ENCODE assay signal across 9 cellular contexts in the genomic region with DNA sequence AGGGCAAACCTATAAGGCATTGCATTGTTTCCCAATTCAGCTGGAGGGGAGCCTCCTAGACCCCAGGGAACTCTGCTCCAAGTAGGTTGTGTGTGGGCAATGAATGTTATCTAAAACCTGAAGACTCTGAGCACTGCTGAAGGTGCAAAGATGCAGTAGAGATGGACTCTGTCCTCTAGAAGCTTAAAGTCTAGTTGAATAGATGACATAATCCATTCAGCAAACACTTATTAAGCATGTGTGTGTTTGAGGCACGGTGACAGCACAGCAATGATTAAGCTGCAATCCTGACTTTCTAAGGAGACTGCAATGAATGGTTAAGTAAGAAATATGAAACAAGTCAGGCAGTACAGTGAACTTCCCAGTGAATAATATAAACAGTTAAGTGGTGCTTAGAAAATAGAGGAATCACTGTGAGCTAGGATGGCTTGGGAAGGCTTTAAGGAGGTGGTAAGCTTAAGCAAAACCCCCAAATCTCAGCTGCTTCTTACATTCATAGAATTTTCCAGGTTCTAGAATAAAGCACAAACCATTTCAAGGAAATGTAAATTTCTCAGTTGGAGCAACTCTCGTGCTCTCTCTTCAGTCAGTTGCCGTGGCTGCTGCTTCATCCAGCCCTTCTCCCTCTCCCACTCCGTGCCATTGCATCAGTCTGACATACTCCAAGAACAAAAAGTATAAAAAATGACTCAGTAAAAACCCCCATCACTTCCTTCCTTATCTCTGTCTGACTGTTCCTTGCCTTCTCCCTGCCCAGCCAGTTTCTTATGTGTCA. TPM values are rescaled to one million over a fixed set of nuclear protein-coding genes. Genes with fewer than 3 reads are reported as not detected.
DNase-seq lines count a peak whose midpoint lies in the region; ATAC-seq and TF ChIP-seq lines count a peak whose summit lies in the region.
"Had no signal": no experiment of that assay in that cellular context is flagged by ENCODE, and none has a peak within 500 bp of the region (broad histone marks: within the 10 kb centered on the region; RNA-seq: fewer than 3 reads in every experiment).

No MANE protein-coding gene starts in this region.

- H3K4me1 ChIP-seq in thoracic aorta (ENCODE audit: control insufficient read depth in 1 of 2, low read depth in 2 of 2) (peaks cover 24 to 32% of the 10 kb centered on the region in 2 donors), psoas muscle (peaks cover 18% of the 10 kb centered on the region)

- 77 to 86% (median 80%) methylated on average over 4 of the region's 4 CpGs for WGBS in psoas muscle, 3 donors

- CTCF ChIA-PET in WTC11 (lab: Charles Lee) = interaction anchor here (0.6 to 1.3 kb wide), 2 partner anchors 50 to 137 kb away, joined by 3 to 4 read pairs; no protein-coding TSS in a partner anchor

- DNase-seq in activated naive CD4-positive, alpha-beta T cell treated with Interleukin-2 at 50 U/mL for 16 hours = peak; percentile 13
- DNase-seq in activated naive CD4-positive, alpha-beta T cell treated with anti-CD3 and anti-CD28 coated beads, Interleukin-2, amount 50 U/mL, for 16 hours = no peak
- DNase-seq in WTC11 (ENCODE audit: low spot score) = no peak
- peak; percentile 44 for DNase-seq in left cardiac atrium
- DNase-seq in thoracic aorta (ENCODE audit: low spot score) = peak; percentile 20
- no peak for DNase-seq in germinal center (ENCODE audit: low spot score)
- no peak for DNase-seq in foreskin melanocyte
- DNase-seq in psoas muscle = no peak

- H3K4me1 Mint-ChIP-seq in WTC11 = peaks cover 15% of the 10 kb centered on the region

- no peaks in the 10 kb centered on the region for H3K9me3 ChIP-seq in thoracic aorta
- no peaks in the 10 kb centered on the region for H3K9me3 ChIP-seq in psoas muscle

- no peaks in the 10 kb centered on the region for H3K9me3 Mint-ChIP-seq in WTC11

- ATAC-seq in WTC11 (no peak), left cardiac atrium (peak; percentile 8 to 92), thoracic aorta (ENCODE audit: insufficient number of reproducible peaks, low FRiP score, low read depth) (peak; percentile 77), psoas muscle (no peak)

- H3K27me3 ChIP-seq in thoracic aorta (replicated peaks; ENCODE audit: insufficient read depth) (no peaks in the 10 kb centered on the region), psoas muscle (ENCODE audit: insufficient read depth in 3 of 3, low read length in 2 of 3) (no peaks in the 10 kb centered on the region)

- intact Hi-C loops in left cardiac atrium (cut with DNase I) (no loop called here), psoas muscle (cut with DNase I) (loop anchor here in 1 of 2 donors (5.0 kb wide), 1 partner anchor 128 kb away; no protein-coding TSS in a partner anchor)

- POLR2A ChIA-PET in WTC11 (lab: Charles Lee) = no interaction called here

- H3K36me3 ChIP-seq in thoracic aorta (peaks cover 23% of the 10 kb centered on the region), psoas muscle (ENCODE audit: insufficient read depth in 1 of 2, low read depth in 1 of 2) (peaks cover 6 to 74% of the 10 kb centered on the region in 2 donors)

- peaks cover 2% of the 10 kb centered on the region; the same call in 1 of the 2 replicates for H3K36me3 Mint-ChIP-seq in WTC11

- H3K27me3 Mint-ChIP-seq in WTC11 (ENCODE audit: low read depth) = no peaks in the 10 kb centered on the region

- peak overlapping the region; percentile 26 for H3K4me3 ChIP-seq in thoracic aorta
- no peak overlapping the region for H3K4me3 ChIP-seq in psoas muscle

- H3K27ac Mint-ChIP-seq in WTC11 = no peak overlapping the region

- TF ChIP-seq CTCF in WTC11 (IDR thresholded peaks at IDR 0.05) (no peak), thoracic aorta (IDR thresholded peaks at IDR 0.05) (no peak), psoas muscle (IDR thresholded peaks at IDR 0.05) (no peak)

- H3K4me3 Mint-ChIP-seq in WTC11 = no peak overlapping the region

- H3K27ac ChIP-seq in thoracic aorta (peak overlapping the region; percentile 37 to 62), psoas muscle (no peak overlapping the region)

TF ChIP-seq in WTC11, 78 proteins besides CTCF, POLR2A, EP300 and RAD21:
- TF ChIP-seq ZNF416 (CRISPR knock-in tag; IDR thresholded peaks at IDR 0.05) (no peak), GABPB1 (CRISPR knock-in tag; IDR thresholded peaks at IDR 0.05) (peak; percentile 68), SMAD3 (CRISPR knock-in tag; IDR thresholded peaks at IDR 0.05; ENCODE audit: borderline replicate concordance) (no peak)
TF ChIP-seq in WTC11: peak in this region for 1.

RNA-seq across cellular contexts. Expression of a gene that starts 19.1 kb away (rescaled TPM):
- total RNA-seq in WTC11 (2021) = 1.5 to 2.3 TPM (median 1.6 TPM) in 3 replicates
- 1 to 10 TPM; 6.2 to 9.6 TPM for total RNA-seq in left cardiac atrium
- total RNA-seq in thoracic aorta = 10 to 100 TPM; 13.8 to 28.4 TPM
- 10 to 100 TPM in 1 of 4 donors, 1 to 10 TPM in 3; 6.4 to 11.9 (median 7.6) TPM for total RNA-seq in psoas muscle
- 1 to 10 TPM; 2.8 to 3.9 (median 3.3) TPM for polyA plus RNA-seq in psoas muscle

RNA-seq across cellular contexts. Expression of a gene that starts 27.4 kb away (rescaled TPM):
- total RNA-seq in WTC11 (2021) = 0.73 to 1.3 TPM (median 1.1 TPM) in 3 replicates
- 1 to 10 TPM; 1.2 to 1.3 TPM for total RNA-seq in left cardiac atrium
- total RNA-seq in thoracic aorta = 1 to 10 TPM; 1.8 to 3.2 TPM
- total RNA-seq in psoas muscle = 1 to 10 TPM in 2 of 4 donors, under 1 TPM in 2; 0.42 to 1.8 (median 0.93) TPM
- 1 to 10 TPM in 2 of 3 donors, under 1 TPM in 1; 0.20 to 1.2 (median 1.0) TPM for polyA plus RNA-seq in psoas muscle
- total RNA-seq: NCI-H460 had no signal

RNA-seq across cellular contexts. Expression of a gene that starts 40.3 kb away (rescaled TPM):
- total RNA-seq in WTC11 (2021) = 38.4 to 45.9 TPM (median 39.9 TPM) in 3 replicates
- total RNA-seq in left cardiac atrium = 10 to 100 TPM; 44.1 to 60.2 TPM
- total RNA-seq in thoracic aorta = 10 to 100 TPM; 57.4 to 98.7 TPM
- 100 to 1,000 TPM in 1 of 4 donors, 10 to 100 TPM in 3; 78.7 to 113 (median 90.2) TPM for total RNA-seq in psoas muscle
- polyA plus RNA-seq in psoas muscle = 100 to 1,000 TPM in 1 of 3 donors, 10 to 100 TPM in 2; 75.9 to 215 (median 83.3) TPM

Comparison
In these comparisons a context has a peak if more than half of its experiments do, and no peak if none do; other contexts are left out.
1. DNase-seq: peak in activated naive CD4-positive, alpha-beta T cell treated with Interleukin-2 at 50 U/mL for 16 hours (single experiment), left cardiac atrium (single experiment) and thoracic aorta (single experiment); none in activated naive CD4-positive, alpha-beta T cell treated with anti-CD3 and anti-CD28 coated beads, Interleukin-2, amount 50 U/mL, for 16 hours (single experiment), WTC11 (single experiment), germinal center (single experiment), foreskin melanocyte (single experiment) and psoas muscle (0 of 2).
2. ATAC-seq: peak in left cardiac atrium (2 of 2) and thoracic aorta (single experiment); none in WTC11 (single experiment) and psoas muscle (0 of 4).